In the genomic region with DNA sequence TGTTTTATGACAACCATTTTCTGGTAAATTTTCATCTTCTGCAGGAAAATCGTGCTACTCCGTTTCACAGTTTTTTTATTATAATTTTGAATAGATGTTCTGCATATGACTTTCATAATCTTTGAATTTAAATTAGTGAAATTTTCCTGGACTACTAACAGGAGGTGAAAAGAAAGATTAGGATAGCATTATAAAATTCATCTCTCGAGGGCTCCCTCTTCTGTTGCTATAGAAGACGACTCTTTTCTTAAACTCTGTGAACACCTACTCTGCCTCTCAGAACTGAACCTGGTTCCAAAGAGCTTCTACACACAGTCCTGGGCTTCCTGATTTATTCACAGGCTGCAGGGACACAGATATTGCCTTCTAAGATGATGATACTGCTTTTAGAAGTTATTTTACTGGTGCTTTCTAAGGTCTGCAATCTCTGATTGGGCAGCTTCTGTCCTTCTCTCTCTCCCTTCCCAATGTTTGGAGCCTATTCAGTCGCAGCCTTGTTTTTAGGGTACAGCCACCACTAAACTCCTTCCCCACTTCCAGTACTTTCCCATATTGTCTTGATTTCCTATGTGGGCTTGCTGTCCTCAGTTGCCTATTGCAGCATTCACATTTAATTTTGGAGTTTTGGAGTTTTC, we compare ENCODE assay signal across 11 cellular contexts. TPM values are rescaled to one million over a fixed set of nuclear protein-coding genes. Genes with fewer than 3 reads are reported as not detected.
DNase-seq lines count a peak whose midpoint lies in the region; ATAC-seq and TF ChIP-seq lines count a peak whose summit lies in the region.
"Had no signal": no experiment of that assay in that cellular context is flagged by ENCODE, and none has a peak within 500 bp of the region (broad histone marks: within the 10 kb centered on the region; RNA-seq: fewer than 3 reads in every experiment).

No MANE protein-coding gene starts in this region.

- 55% methylated on average over 5 of the region's 5 CpGs for WGBS in liver

- CTCF ChIA-PET in CD4-positive, alpha-beta T cell (lab: Charles Lee), result interaction anchor here (0.6 to 0.9 kb wide), 2 partner anchors 21 to 118 kb away, joined by 3 to 4 read pairs; no protein-coding TSS in a partner anchor

- peak in 1 of 2 donors; percentile 28 for TF ChIP-seq RAD21 in liver (IDR thresholded peaks at IDR 0.05)

- H3K27ac Mint-ChIP-seq in CD4-positive, alpha-beta T cell, result no peak overlapping the region

- peaks cover 7% of the 10 kb centered on the region for H3K4me1 Mint-ChIP-seq in CD4-positive, alpha-beta T cell (ENCODE audit: low read depth)

- H3K27me3 ChIP-seq in CD4-positive, alpha-beta T cell (ENCODE audit: control insufficient read depth, insufficient read depth, low read length), result no peaks in the 10 kb centered on the region
- H3K27me3 ChIP-seq in adipocyte (replicated peaks; ENCODE audit: control insufficient read depth, insufficient read depth, low read length) (peaks cover 3% of the 10 kb centered on the region), liver (ENCODE audit: control insufficient read depth in 4 of 4, insufficient read depth in 4 of 4, low read length in 3 of 4) (no peaks in the 10 kb centered on the region)
- H3K27me3 ChIP-seq in effector memory CD4-positive, alpha-beta T cell (replicated peaks; ENCODE audit: control insufficient read depth, insufficient read depth, low read length, poor library complexity, severe bottlenecking), result no peaks in the 10 kb centered on the region

- no peaks in the 10 kb centered on the region for H3K9me3 Mint-ChIP-seq in CD4-positive, alpha-beta T cell

- H3K4me1 ChIP-seq in adipocyte (ENCODE audit: control insufficient read depth, insufficient read depth, low read length) (no peaks in the 10 kb centered on the region), liver (ENCODE audit: control insufficient read depth in 4 of 4, insufficient read depth in 4 of 4, low read length in 3 of 4) (no peaks in the 10 kb centered on the region)
- H3K4me1 ChIP-seq in effector memory CD4-positive, alpha-beta T cell (ENCODE audit: control insufficient read depth, insufficient read depth, low read length, poor library complexity, severe bottlenecking), result peaks cover 4% of the 10 kb centered on the region

- no peak overlapping the region for H3K4me3 Mint-ChIP-seq in CD4-positive, alpha-beta T cell

- H3K36me3 Mint-ChIP-seq in CD4-positive, alpha-beta T cell (ENCODE audit: low read depth), result no peaks in the 10 kb centered on the region

- peak overlapping the region; percentile 11 for H3K9ac ChIP-seq in adipocyte (ENCODE audit: low read length)
- no peak overlapping the region for H3K9ac ChIP-seq in liver (ENCODE audit: low read depth in 1 of 2, low read length in 2 of 2)

- H3K27me3 Mint-ChIP-seq in CD4-positive, alpha-beta T cell, result no peaks in the 10 kb centered on the region

- POLR2A ChIA-PET in CD4-positive, alpha-beta T cell (lab: Charles Lee), result no interaction called here

- no peaks in the 10 kb centered on the region for H3K9me3 ChIP-seq in CD4-positive, alpha-beta T cell (ENCODE audit: control insufficient read depth, low read length)
- H3K9me3 ChIP-seq in adipocyte (ENCODE audit: control insufficient read depth, low read length) (no peaks in the 10 kb centered on the region), liver (ENCODE audit: control insufficient read depth in 4 of 4, low read length in 3 of 4) (no peaks in the 10 kb centered on the region)
- no peaks in the 10 kb centered on the region for H3K9me3 ChIP-seq in effector memory CD4-positive, alpha-beta T cell (ENCODE audit: control insufficient read depth, low read length)

- H3K4me3 ChIP-seq in adipocyte (ENCODE audit: low read length), result no peak overlapping the region
- H3K4me3 ChIP-seq in liver (ENCODE audit: low read depth in 1 of 3, low read length in 3 of 3), result no peak overlapping the region
- no peak overlapping the region for H3K4me3 ChIP-seq in effector memory CD4-positive, alpha-beta T cell (ENCODE audit: insufficient read depth, low read depth, low read length, poor library complexity, severe bottlenecking)

- H3K36me3 ChIP-seq in adipocyte (ENCODE audit: control insufficient read depth, insufficient read depth, low read length, severe bottlenecking), result no peaks in the 10 kb centered on the region
- no peaks in the 10 kb centered on the region for H3K36me3 ChIP-seq in liver (ENCODE audit: control insufficient read depth in 4 of 4, insufficient read depth in 3 of 4, low read depth in 1 of 4, low read length in 3 of 4)
- H3K36me3 ChIP-seq in effector memory CD4-positive, alpha-beta T cell (ENCODE audit: control insufficient read depth, insufficient read depth, low read length), result no peaks in the 10 kb centered on the region

- DNase-seq in CD4-positive, alpha-beta T cell, result no peak
- DNase-seq in adipocyte (ENCODE audit: low read depth) (peak; percentile 39), GM20000 (ENCODE audit: low spot score) (no peak)
- no peak for DNase-seq in effector memory CD4-positive, alpha-beta T cell
- no peak for DNase-seq in stimulated activated naive CD4-positive, alpha-beta T cell (lab: John Stamatoyannopoulos, UW)
- DNase-seq in NK-92 treated with Interleukin-12 subunit alpha and Interleukin-12 subunit beta, amount 100 ng/mL, for 24 hours (lab: John Stamatoyannopoulos, UW), result no peak
- DNase-seq: Right ventricle myocardium superior, trophoblast cell had no signal

- H3K27ac ChIP-seq in CD4-positive, alpha-beta T cell (ENCODE audit: low read depth, low read length), result no peak overlapping the region
- H3K27ac ChIP-seq in liver (ENCODE audit: low read depth in 1 of 2, low read length in 2 of 2), result no peak overlapping the region
- no peak overlapping the region for H3K27ac ChIP-seq in effector memory CD4-positive, alpha-beta T cell (ENCODE audit: insufficient read depth, low read length, poor library complexity, severe bottlenecking)

- intact Hi-C loops in CD4-positive, alpha-beta T cell (cut with DNase I, micrococcal nuclease), result no loop called here

- TF ChIP-seq CTCF in CD4-positive, alpha-beta T cell (IDR thresholded peaks at IDR 0.05), result peak; percentile 30
- TF ChIP-seq CTCF in liver (IDR thresholded peaks at IDR 0.05; ENCODE audit: low read depth, low read length, missing input control) (peak; percentile 13), GM20000 (IDR thresholded peaks at IDR 0.05; ENCODE audit: extremely low read depth, missing control alignments) (no peak)

- ATAC-seq in CD4-positive, alpha-beta T cell (ENCODE audit: poor library complexity), result no peak
- ATAC-seq in HG02798 (IDR thresholded peaks at IDR 0.05; ENCODE audit: poor library complexity, unreplicated experiment), result peak; percentile 44

TF ChIP-seq in liver, 16 proteins besides CTCF, POLR2A, EP300 and RAD21:
- no peak for TF ChIP-seq TAF1 (conservative IDR thresholded peaks at IDR 0.05)
- no peak for TF ChIP-seq FOXA2 (IDR thresholded peaks at IDR 0.05)
- TF ChIP-seq EGR1 (IDR thresholded peaks at IDR 0.05; ENCODE audit: low read depth in 2 of 2), result no peak
- TF ChIP-seq, protein P1, sequence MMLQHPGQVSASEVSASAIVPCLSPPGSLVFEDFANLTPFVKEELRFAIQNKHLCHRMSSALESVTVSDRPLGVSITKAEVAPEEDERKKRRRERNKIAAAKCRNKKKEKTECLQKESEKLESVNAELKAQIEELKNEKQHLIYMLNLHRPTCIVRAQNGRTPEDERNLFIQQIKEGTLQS (IDR thresholded peaks at IDR 0.05), result no peak
- no peak for TF ChIP-seq JUND (IDR thresholded peaks at IDR 0.05)
- TF ChIP-seq FOXA1 (IDR thresholded peaks at IDR 0.05), result no peak
- no peak for TF ChIP-seq YY1 (IDR thresholded peaks at IDR 0.05)
TF ChIP-seq in liver: peak in this region for 0.

RNA-seq across cellular contexts. Expression of a gene that starts 10.1 kb away (rescaled TPM):
- 1 to 10 TPM; 2.5 to 3.9 TPM for total RNA-seq in CD4-positive, alpha-beta T cell
- 1 to 10 TPM; 3.6 to 10.0 TPM for total RNA-seq in liver
- 1 to 10 TPM; 1.3 to 3.7 TPM for polyA plus RNA-seq in liver

RNA-seq across cellular contexts. Expression of a gene that starts 26.5 kb away (rescaled TPM):
- 100 to 1,000 TPM; 228 to 232 TPM for total RNA-seq in CD4-positive, alpha-beta T cell
- 100 to 1,000 TPM in 1 of 2 donors, 1 to 10 TPM in 1; 7.2 to 271 TPM for total RNA-seq in liver
- 10 to 100 TPM; 12.3 to 21.4 TPM for polyA plus RNA-seq in liver

RNA-seq across cellular contexts. Expression of a gene that starts 38.2 kb away (rescaled TPM):
- total RNA-seq in CD4-positive, alpha-beta T cell, result not detected
- total RNA-seq in liver, result under 1 TPM in 1 of 2 donors, not detected in 1; under 0.01 TPM
- polyA plus RNA-seq in liver, result under 1 TPM; 0.01 to 0.46 TPM
- total RNA-seq: glomerular endothelial cell had no signal
